ENCODE assay signal across 8 cellular contexts in genomic region chr9:14400658-14400995, GRCh38.
A peak's percentile ranks its signal among the peaks of the same experiment; 100 is the strongest.
DNase-seq lines count a peak whose midpoint lies in the region; ATAC-seq, FAIRE-seq and TF ChIP-seq lines count a peak whose summit lies in the region.

No MANE protein-coding gene starts in this region.

- H3K27ac ChIP-seq in HEK293 (ENCODE audit: extremely low read depth, low read depth, low read length) (no peak overlapping the region), OCI-LY7 (ENCODE audit: low read depth, low read length, poor library complexity, severe bottlenecking) (no peak overlapping the region), endothelial cell of umbilical vein (ENCODE audit: insufficient read depth, low read depth, low read length) (peak overlapping the region; percentile 80), prostate gland (no peak overlapping the region)

- H3K4me3 ChIP-seq in HEK293 (ENCODE audit: low read depth, low read length) (no peak overlapping the region), OCI-LY7 (ENCODE audit: low read depth, low read length, poor library complexity, severe bottlenecking) (no peak overlapping the region), endothelial cell of umbilical vein (replicated peaks in 1 of 3; ENCODE audit: insufficient read depth in 1 of 3, low read depth in 1 of 3, low read length in 3 of 3) (no peak overlapping the region), mucosa of descending colon (no peak overlapping the region), prostate gland (no peak overlapping the region)

- no peaks in the 10 kb centered on the region for H4K20me1 ChIP-seq in OCI-LY7 (ENCODE audit: insufficient read depth, low read length)
- no peaks in the 10 kb centered on the region for H4K20me1 ChIP-seq in endothelial cell of umbilical vein (replicated peaks; ENCODE audit: control insufficient read depth, extremely low read depth, insufficient read depth, low read length)

- H3K4me1 ChIP-seq in HEK293 (ENCODE audit: control insufficient read depth, insufficient read depth, low read length) (no peaks in the 10 kb centered on the region), OCI-LY7 (ENCODE audit: insufficient read depth, low read length, poor library complexity, severe bottlenecking) (no peaks in the 10 kb centered on the region), endothelial cell of umbilical vein (ENCODE audit: control insufficient read depth, extremely low read depth, insufficient read depth, low read length) (peaks cover 16% of the 10 kb centered on the region), mucosa of descending colon (ENCODE audit: low read depth) (no peaks in the 10 kb centered on the region), prostate gland (replicated peaks) (peaks cover 2% of the 10 kb centered on the region)

- DNase-seq in OCI-LY7 (ENCODE audit: low spot score) (peak; percentile 8), endothelial cell of umbilical vein (ENCODE audit: low read depth, low spot score) (peak; percentile 90), mucosa of descending colon (peak in 1 of 3 donors; percentile 24), prostate gland (ENCODE audit: low spot score) (no peak)
- no peak for DNase-seq in activated CD8-positive, alpha-beta memory T cell treated with anti-CD3 and anti-CD28 coated beads for 24 hours
- DNase-seq in activated CD4-positive, alpha-beta T cell treated with anti-CD3 and anti-CD28 coated beads, Interleukin-2, amount 50 U/mL, for 1 hour: no peak

- BruUV-seq in OCI-LY7 (replicated peaks; lab: Mats Ljungman, UMichigan) (no TSS peak), endothelial cell of umbilical vein (replicated peaks; lab: Mats Ljungman, UMichigan) (no TSS peak)

- H3K36me3 ChIP-seq in HEK293 (ENCODE audit: control insufficient read depth in 2 of 2, insufficient read depth in 1 of 2, low read length in 2 of 2) (no peaks in the 10 kb centered on the region), OCI-LY7 (ENCODE audit: insufficient read depth, low read length) (no peaks in the 10 kb centered on the region), endothelial cell of umbilical vein (ENCODE audit: control insufficient read depth in 2 of 2, extremely low read depth in 1 of 2, insufficient read depth in 2 of 2, low read length in 2 of 2) (no peaks in the 10 kb centered on the region), mucosa of descending colon (ENCODE audit: low read depth) (no peaks in the 10 kb centered on the region), prostate gland (no peaks in the 10 kb centered on the region)

- no peak for TF ChIP-seq POLR2A in endothelial cell of umbilical vein (IDR thresholded peaks at IDR 0.05; ENCODE audit: low read depth, low read length)
- no peak for TF ChIP-seq POLR2A in prostate gland (IDR thresholded peaks at IDR 0.05)

- no peaks in the 10 kb centered on the region for H3K9me3 ChIP-seq in HEK293 (ENCODE audit: control insufficient read depth, insufficient read depth, low read depth, low read length)
- no peaks in the 10 kb centered on the region for H3K9me3 ChIP-seq in OCI-LY7 (ENCODE audit: low read length)
- H3K9me3 ChIP-seq in endothelial cell of umbilical vein (replicated peaks; ENCODE audit: control insufficient read depth, insufficient read depth, low read length): no peaks in the 10 kb centered on the region
- no peaks in the 10 kb centered on the region for H3K9me3 ChIP-seq in mucosa of descending colon
- no peaks in the 10 kb centered on the region for H3K9me3 ChIP-seq in prostate gland

- POLR2A ChIA-PET in HEK293 (lab: Yijun Ruan, JAX): no interaction called here
- POLR2A ChIA-PET in OCI-LY7 (lab: Charles Lee): interaction anchor here (0.7 kb wide), 1 partner anchor 8 kb away, joined by 3 read pairs; no protein-coding TSS in a partner anchor
- POLR2A ChIA-PET in endothelial cell of umbilical vein (lab: Charles Lee): interaction anchor here (1.2 kb wide), 1 partner anchor 54 kb away, joined by 4 read pairs; no protein-coding TSS in a partner anchor

- H3K4me2 ChIP-seq in OCI-LY7 (ENCODE audit: low read length) (no peak overlapping the region), endothelial cell of umbilical vein (ENCODE audit: insufficient read depth, low read length) (peak overlapping the region; percentile 63)

- ATAC-seq in mucosa of descending colon: peak; percentile 26
- no peak for ATAC-seq in GM18861 (IDR thresholded peaks at IDR 0.05; ENCODE audit: unreplicated experiment)

- dilution Hi-C loops in endothelial cell of umbilical vein (cut with MboI; ENCODE audit: extremely low pct_ligation_motif_present, low sequenced_read_pairs): no loop called here

- 69% methylated on average over 6 of the region's 6 CpGs for WGBS in prostate gland

- no peaks in the 10 kb centered on the region for H3K9me1 ChIP-seq in endothelial cell of umbilical vein (replicated peaks; ENCODE audit: control insufficient read depth, extremely low read depth, insufficient read depth, low read length)

- intact Hi-C loops in OCI-LY7 (cut with micrococcal nuclease; ENCODE audit: unreplicated experiment) (no loop called here), endothelial cell of umbilical vein (cut with micrococcal nuclease) (loop anchor here (1.0 to 10.0 kb wide), 14 partner anchors 28 to 1366 kb away; no protein-coding TSS in a partner anchor), mucosa of descending colon (cut with DNase I, micrococcal nuclease) (no loop called here), prostate gland (cut with DNase I) (loop anchor here (5.0 to 10.0 kb wide), 2 partner anchors 48 to 1366 kb away; no protein-coding TSS in a partner anchor)

- peak; percentile 48; the same call in 1 of the 2 replicates for TF ChIP-seq CTCF in HEK293 (tag by site-specific recombination; IDR thresholded peaks at IDR 0.05)
- TF ChIP-seq CTCF in OCI-LY7 (conservative IDR thresholded peaks at IDR 0.05; ENCODE audit: low read length): peak; percentile 46
- peak; percentile 58 for TF ChIP-seq CTCF in endothelial cell of umbilical vein (IDR thresholded peaks at IDR 0.05; ENCODE audit: extremely low read depth in 1 of 2, insufficient read depth in 1 of 2, low read depth in 1 of 2, low read length in 2 of 2)
- TF ChIP-seq CTCF in mucosa of descending colon (IDR thresholded peaks at IDR 0.05): no peak
- TF ChIP-seq CTCF in prostate gland (IDR thresholded peaks at IDR 0.05): peak in 2 of 4 experiments; percentile 21 to 52

- H2AFZ ChIP-seq in OCI-LY7 (ENCODE audit: low read length) (no peak overlapping the region), endothelial cell of umbilical vein (ENCODE audit: low read depth, low read length) (peak overlapping the region; percentile 92)

- H3K79me2 ChIP-seq in OCI-LY7 (ENCODE audit: insufficient read depth, low read depth, low read length): no peaks in the 10 kb centered on the region
- H3K79me2 ChIP-seq in endothelial cell of umbilical vein (ENCODE audit: control insufficient read depth, insufficient read depth, low read length): no peaks in the 10 kb centered on the region

- H3K27me3 ChIP-seq in endothelial cell of umbilical vein (ENCODE audit: control insufficient read depth in 2 of 2, insufficient read depth in 2 of 2, low read length in 2 of 2) (no peaks in the 10 kb centered on the region), prostate gland (replicated peaks; ENCODE audit: insufficient read depth) (no peaks in the 10 kb centered on the region)

- FAIRE-seq in endothelial cell of umbilical vein (lab: Jason Lieb, UNC): peak; percentile 78

- 0 out of 2 replicates have a peak, but pooled peaks cover 3% of the 10 kb centered on the region for H3K9me2 ChIP-seq in OCI-LY7 (ENCODE audit: insufficient read depth, low read length)

- CTCF ChIA-PET in HEK293 (lab: Yijun Ruan, JAX): interaction anchor here (0.6 to 3.0 kb wide), 22 partner anchors 10 to 1704 kb away, joined by 3 to 23 read pairs (median 4); no protein-coding TSS in a partner anchor
- CTCF ChIA-PET in OCI-LY7 (lab: Charles Lee; ENCODE audit: unreplicated experiment): no interaction called here
- CTCF ChIA-PET in endothelial cell of umbilical vein (lab: Charles Lee): interaction anchor here (0.7 to 4.0 kb wide), 34 partner anchors 9 to 1311 kb away, joined by 3 to 45 read pairs (median 4); no protein-coding TSS in a partner anchor

- peak overlapping the region; percentile 7 for H3K9ac ChIP-seq in endothelial cell of umbilical vein (replicated peaks; ENCODE audit: extremely low read depth, insufficient read depth, low read length)

TF ChIP-seq in HEK293, 187 proteins besides CTCF, POLR2A, EP300 and RAD21 (continues in another document):
- peak; percentile 58 for TF ChIP-seq ZNF654 (tag by site-specific recombination; IDR thresholded peaks at IDR 0.05; ENCODE audit: low read depth)
- no peak for TF ChIP-seq ZNF664 (tag by site-specific recombination; IDR thresholded peaks at IDR 0.05)
- no peak for TF ChIP-seq ZNF274 (IDR thresholded peaks at IDR 0.05; ENCODE audit: low read length)
- no peak for TF ChIP-seq ZNF274 (tag by site-specific recombination; IDR thresholded peaks at IDR 0.05; ENCODE audit: borderline replicate concordance)
- TF ChIP-seq ZBTB20 (tag by site-specific recombination; IDR thresholded peaks at IDR 0.05): no peak

TF ChIP-seq in endothelial cell of umbilical vein, 7 proteins besides CTCF, POLR2A, EP300 and RAD21:
- TF ChIP-seq POLR2AphosphoS5 (IDR thresholded peaks at IDR 0.05; ENCODE audit: insufficient read depth, low read depth, low read length) (no peak), GATA2 (IDR thresholded peaks at IDR 0.05; ENCODE audit: insufficient read depth, insufficient read length, low read depth, low read length) (peak; percentile 91), JUN (IDR thresholded peaks at IDR 0.05; ENCODE audit: borderline replicate concordance, insufficient read depth, insufficient read length, low read depth) (peak; percentile 28)
TF ChIP-seq in endothelial cell of umbilical vein: peak in this region for 2.

Comparison
In these comparisons a context has a peak if more than half of its experiments do, and no peak if none do; other contexts are left out.
1. DNase-seq: peak in OCI-LY7 (single experiment) and endothelial cell of umbilical vein (single experiment); none in prostate gland (single experiment), activated CD8-positive, alpha-beta memory T cell treated with anti-CD3 and anti-CD28 coated beads for 24 hours (single experiment) and activated CD4-positive, alpha-beta T cell treated with anti-CD3 and anti-CD28 coated beads, Interleukin-2, amount 50 U/mL, for 1 hour (single experiment).
2. intact Hi-C loops: an anchor here in endothelial cell of umbilical vein (1.0 to 10.0 kb wide) and prostate gland (5.0 to 10.0 kb wide); none called in OCI-LY7 and mucosa of descending colon.